In the genomic region with DNA sequence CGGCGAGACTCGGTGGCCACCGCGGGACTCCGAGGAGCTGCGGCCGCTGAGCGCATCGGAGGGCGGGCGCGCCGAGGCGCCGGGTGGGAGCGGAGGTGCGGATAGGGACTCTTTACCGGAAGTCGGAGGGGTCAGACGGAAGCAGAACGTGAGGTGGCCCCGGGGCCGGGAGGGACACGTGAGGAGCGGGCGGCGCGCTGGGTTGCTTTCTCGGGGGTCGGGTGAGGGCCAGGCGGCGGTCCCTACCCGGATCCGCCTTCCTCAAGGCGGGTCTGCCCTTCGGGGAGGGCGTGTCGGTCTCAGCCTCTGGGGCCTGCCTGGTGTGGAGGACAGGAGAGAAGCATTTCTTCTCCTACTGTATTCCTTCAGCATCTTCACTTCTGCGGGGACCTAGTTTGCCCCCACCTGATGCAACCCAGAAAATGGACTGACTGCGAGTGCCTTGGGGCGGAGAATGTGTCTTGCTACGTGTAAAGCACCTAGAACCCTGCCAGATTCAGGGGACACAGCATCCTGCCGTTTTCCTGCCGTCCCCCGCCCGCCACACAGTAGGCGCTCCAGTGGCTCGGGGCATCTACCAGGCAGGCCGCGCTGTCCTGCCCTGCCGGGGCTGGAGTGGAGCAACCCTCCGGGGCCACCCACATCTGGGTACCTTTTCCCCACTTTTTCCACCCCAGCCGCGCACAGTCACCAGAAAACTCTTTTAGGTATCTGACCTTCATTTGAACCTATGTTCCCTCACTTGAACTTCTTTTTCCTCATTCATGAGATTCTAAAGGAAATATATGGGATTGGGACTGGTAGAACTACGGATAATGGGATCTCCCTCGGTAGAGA, we compare ENCODE assay signal across 8 cellular contexts. TPM values are rescaled to one million over a fixed set of nuclear protein-coding genes. Genes with fewer than 3 reads are reported as not detected.
A peak's percentile ranks its signal among the peaks of the same experiment; 100 is the strongest.
DNase-seq lines count a peak whose midpoint lies in the region; ATAC-seq, FAIRE-seq and TF ChIP-seq lines count a peak whose summit lies in the region.

No MANE protein-coding gene starts in this region.

- H3K4me1 ChIP-seq in astrocyte (ENCODE audit: insufficient read depth, low read length) = peaks cover 12% of the 10 kb centered on the region
- H3K4me1 ChIP-seq in uterus = no peaks in the 10 kb centered on the region

- peak overlapping the region; percentile 96 for H3K9ac ChIP-seq in astrocyte (ENCODE audit: low read length)

- peaks cover 33% of the 10 kb centered on the region for H4K20me1 ChIP-seq in astrocyte (ENCODE audit: insufficient read depth, low read length)

- peak overlapping the region; percentile 88 for H3K4me3 ChIP-seq in astrocyte (ENCODE audit: insufficient read depth, low read depth, low read length)
- peak overlapping the region; percentile 85 to 96 for H3K4me3 ChIP-seq in uterus

- H3K36me3 ChIP-seq in astrocyte (ENCODE audit: insufficient read depth, low read length) (no peaks in the 10 kb centered on the region), uterus (no peaks in the 10 kb centered on the region)

- no peaks in the 10 kb centered on the region for H3K9me3 Mint-ChIP-seq in astrocyte (ENCODE audit: unreplicated experiment)

- H3K36me3 Mint-ChIP-seq in astrocyte (ENCODE audit: low read depth, unreplicated experiment) = peaks cover 2% of the 10 kb centered on the region

- H3K4me1 Mint-ChIP-seq in astrocyte (ENCODE audit: low read depth, unreplicated experiment) = peaks cover 23% of the 10 kb centered on the region

- H3K9me3 ChIP-seq in astrocyte (ENCODE audit: insufficient read depth, low read depth, low read length) (no peaks in the 10 kb centered on the region), uterus (no peaks in the 10 kb centered on the region)

- H3K27me3 ChIP-seq in astrocyte (ENCODE audit: insufficient read depth, low read length) (no peaks in the 10 kb centered on the region), uterus (no peaks in the 10 kb centered on the region)

- peak overlapping the region; percentile 99 for H3K27ac ChIP-seq in astrocyte (ENCODE audit: low read depth, low read length)
- peak overlapping the region; percentile 97 to 98 for H3K27ac ChIP-seq in uterus

- DNase-seq in NCI-H187 (lab: John Stamatoyannopoulos, UW) (peak; percentile 52 to 86), T-helper 22 cell (ENCODE audit: low read depth) (peak; percentile 80), astrocyte (ENCODE audit: low read depth) (peak; percentile 89), hepatic stellate cell (ENCODE audit: low spot score) (peak; percentile 95), putamen (ENCODE audit: low spot score) (peak; percentile 85), uterus (peak; percentile 90 to 91)

- peak overlapping the region; percentile 69 for H2AFZ ChIP-seq in astrocyte (ENCODE audit: low read depth, low read length)

- peak overlapping the region; percentile 64 for H3K27ac Mint-ChIP-seq in astrocyte (ENCODE audit: unreplicated experiment)

- TF ChIP-seq CTCF in astrocyte (IDR thresholded peaks at IDR 0.05; ENCODE audit: insufficient read depth, low read depth, low read length) (no peak), uterus (IDR thresholded peaks at IDR 0.05) (peak in 1 of 4 experiments; percentile 2)

- intact Hi-C loops in uterus (cut with DNase I; ENCODE audit: low total_unique reads) = no loop called here

- ATAC-seq in HG02884 (IDR thresholded peaks at IDR 0.05; ENCODE audit: unreplicated experiment) = peak; percentile 64

- H3K27me3 Mint-ChIP-seq in astrocyte (ENCODE audit: low read depth, unreplicated experiment) = no peaks in the 10 kb centered on the region

- peaks cover 55% of the 10 kb centered on the region for H3K79me2 ChIP-seq in astrocyte (ENCODE audit: insufficient read depth, low read length)

- FAIRE-seq in astrocyte (lab: Jason Lieb, UNC) = no peak

- TF ChIP-seq POLR2A in GM15510 (IDR thresholded peaks at IDR 0.05; ENCODE audit: borderline replicate concordance, extremely low read depth, insufficient read length) (peak; percentile 95), uterus (IDR thresholded peaks at IDR 0.05) (peak in 1 of 2 donors; percentile 71)

- H3K4me2 ChIP-seq in astrocyte (ENCODE audit: low read length) = peak overlapping the region; percentile 97

- H3K4me3 Mint-ChIP-seq in astrocyte (ENCODE audit: unreplicated experiment) = peak overlapping the region; percentile 84

RNA-seq across cellular contexts. Expression of gene ATXN2, which starts 0.6 kb away (rescaled TPM):
- total RNA-seq in astrocyte (58.0 and 63.0 TPM in 2 replicates), uterus (100 to 1,000 TPM in 1 of 4 donors, 10 to 100 TPM in 3; 37.1 to 112 (median 66.0) TPM)

Comparison
In these comparisons a context has a peak if more than half of its experiments do, and no peak if none do; other contexts are left out.
1. Peak in every context shown above with its lines: DNase-seq, ATAC-seq, H3K4me3 ChIP-seq and H3K27ac ChIP-seq.